ENCODE assay signal across 10 cellular contexts in the genomic region with DNA sequence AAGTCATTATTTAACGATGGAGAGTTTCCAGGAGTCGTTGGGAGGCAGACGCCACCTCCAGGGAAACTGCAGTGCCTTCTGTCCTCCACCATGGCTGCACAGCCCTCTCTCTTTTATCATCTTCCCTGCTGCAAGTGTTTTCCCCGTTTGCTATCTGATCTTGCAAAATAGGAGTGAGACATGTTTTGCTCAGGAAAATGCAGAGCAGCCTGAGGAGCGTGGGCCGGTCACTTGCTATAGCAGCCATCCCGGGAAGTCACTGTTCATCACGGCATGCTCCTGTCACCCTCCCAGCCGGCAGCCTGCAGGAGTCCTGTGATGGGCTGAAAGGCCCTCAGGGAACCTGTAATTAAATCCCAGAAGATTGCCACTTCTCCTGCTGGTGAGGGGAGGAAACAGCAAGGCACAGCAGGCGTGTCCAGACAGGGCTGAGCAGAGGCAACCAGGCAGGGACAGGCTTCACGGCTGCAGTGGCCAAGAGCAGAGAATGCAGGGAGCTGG.
A peak's percentile ranks its signal among the peaks of the same experiment; 100 is the strongest.
DNase-seq lines count a peak whose midpoint lies in the region; ATAC-seq and TF ChIP-seq lines count a peak whose summit lies in the region.
"Had no signal": no experiment of that assay in that cellular context is flagged by ENCODE, and none has a peak within 500 bp of the region (broad histone marks: within the 10 kb centered on the region; RNA-seq: fewer than 3 reads in every experiment).

No MANE protein-coding gene starts in this region.

- no peak overlapping the region for H3K9ac ChIP-seq in NT2/D1 (ENCODE audit: insufficient read length, low read depth)

- no peak overlapping the region for H3K27ac ChIP-seq in heart left ventricle
- no peak overlapping the region for H3K27ac ChIP-seq in esophagus squamous epithelium

- H3K4me3 ChIP-seq in heart left ventricle (no peak overlapping the region), NT2/D1 (ENCODE audit: insufficient read length, low read depth) (no peak overlapping the region), esophagus squamous epithelium (no peak overlapping the region)

- no peaks in the 10 kb centered on the region for H3K9me3 Mint-ChIP-seq in type B pancreatic cell
- H3K9me3 Mint-ChIP-seq: activated CD4-positive, alpha-beta memory T cell treated with anti-CD3 and anti-CD28 coated beads for 36 hours had no signal

- peak overlapping the region; percentile 60 for H3K27ac Mint-ChIP-seq in type B pancreatic cell
- H3K27ac Mint-ChIP-seq: activated CD4-positive, alpha-beta memory T cell treated with anti-CD3 and anti-CD28 coated beads for 36 hours had no signal

- H3K27me3 Mint-ChIP-seq in type B pancreatic cell = peaks cover 30% of the 10 kb centered on the region

- no peaks in the 10 kb centered on the region for H3K4me1 ChIP-seq in heart left ventricle
- H3K4me1 ChIP-seq in NT2/D1 (ENCODE audit: insufficient read depth, insufficient read length) = peaks cover 5% of the 10 kb centered on the region
- peaks cover 0 to 17% (median 0%) of the 10 kb centered on the region in 3 donors for H3K4me1 ChIP-seq in esophagus squamous epithelium

- H3K9me3 ChIP-seq in heart left ventricle (peaks cover 0 to 6% (median 0%) of the 10 kb centered on the region in 12 donors), NT2/D1 (ENCODE audit: insufficient read depth, low read length) (no peaks in the 10 kb centered on the region), esophagus squamous epithelium (no peaks in the 10 kb centered on the region)

- 3 to 6% (median 4%) methylated on average over 11 of the region's 11 CpGs for WGBS in heart left ventricle, 4 donors
- WGBS in esophagus squamous epithelium, 2 donors = 1 to 19% methylated on average over 6 to 8 of the region's 11 CpGs

- H3K4me3 Mint-ChIP-seq in type B pancreatic cell = no peak overlapping the region
- H3K4me3 Mint-ChIP-seq: activated CD4-positive, alpha-beta memory T cell treated with anti-CD3 and anti-CD28 coated beads for 36 hours had no signal

- intact Hi-C loops in cardiac septum (cut with DNase I) = no loop called here
- intact Hi-C loops in heart left ventricle (cut with DNase I) = no loop called here
- intact Hi-C loops in esophagus squamous epithelium (cut with DNase I) = no loop called here

- DNase-seq in cardiac septum (ENCODE audit: low spot score) (peak; percentile 71), heart left ventricle (no peak), NT2/D1 (ENCODE audit: low read depth, low spot score) (peak; percentile 55), esophagus squamous epithelium (lab: John Stamatoyannopoulos, UW) (no peak), type B pancreatic cell (ENCODE audit: extremely low spot score, unreplicated experiment) (no peak), activated gamma-delta T cell (lab: John Stamatoyannopoulos, UW) (no peak)
- no peak for DNase-seq in stimulated activated CD4-positive, alpha-beta T cell treated with anti-CD3 and anti-CD28 coated beads, Interleukin-15, amount 100 ng/mL, for 24 hours
- DNase-seq: activated CD4-positive, alpha-beta memory T cell treated with anti-CD3 and anti-CD28 coated beads for 36 hours had no signal

- TF ChIP-seq CTCF in heart left ventricle (IDR thresholded peaks at IDR 0.05) (no peak), esophagus squamous epithelium (IDR thresholded peaks at IDR 0.05) (peak in 4 of 6 experiments; percentile 27 to 59 (median 42)), type B pancreatic cell (conservative IDR thresholded peaks at IDR 0.05) (peak; percentile 66)

- ATAC-seq in heart left ventricle (no peak), GM19455 (IDR thresholded peaks at IDR 0.05; ENCODE audit: unreplicated experiment) (no peak)
- ATAC-seq: sciatic nerve had no signal

- H3K36me3 ChIP-seq in heart left ventricle (no peaks in the 10 kb centered on the region), NT2/D1 (ENCODE audit: insufficient read depth, insufficient read length, low read length) (no peaks in the 10 kb centered on the region), esophagus squamous epithelium (no peaks in the 10 kb centered on the region)

- H3K27me3 ChIP-seq in heart left ventricle (peaks cover 0 to 50% (median 0%) of the 10 kb centered on the region in 9 donors), NT2/D1 (ENCODE audit: insufficient read depth, insufficient read length) (no peaks in the 10 kb centered on the region), esophagus squamous epithelium (peaks cover 0 to 49% (median 0%) of the 10 kb centered on the region in 4 donors)

- H3K36me3 Mint-ChIP-seq in type B pancreatic cell = no peaks in the 10 kb centered on the region
- H3K36me3 Mint-ChIP-seq: activated CD4-positive, alpha-beta memory T cell treated with anti-CD3 and anti-CD28 coated beads for 36 hours had no signal

- TF ChIP-seq POLR2A in heart left ventricle (IDR thresholded peaks at IDR 0.05) (no peak), esophagus squamous epithelium (IDR thresholded peaks at IDR 0.05) (no peak)

- H3K4me1 Mint-ChIP-seq in type B pancreatic cell (ENCODE audit: unreplicated experiment) = peaks cover 7% of the 10 kb centered on the region

Comparison
In these comparisons a context has a peak if more than half of its experiments do, and no peak if none do; other contexts are left out.
1. DNase-seq: peak in cardiac septum (single experiment) and NT2/D1 (single experiment); none in heart left ventricle (0 of 5), esophagus squamous epithelium (single experiment), type B pancreatic cell (single experiment), activated gamma-delta T cell (single experiment) and stimulated activated CD4-positive, alpha-beta T cell treated with anti-CD3 and anti-CD28 coated beads, Interleukin-15, amount 100 ng/mL, for 24 hours (single experiment).
2. CTCF ChIP-seq: peak in esophagus squamous epithelium (4 of 6) and type B pancreatic cell (single experiment); none in heart left ventricle (0 of 12).